Comparison of ENCODE assay signal across 14 cellular contexts in genomic region chr9:120032639-120033038, GRCh38.
DNase-seq lines count a peak whose midpoint lies in the region; TF ChIP-seq lines count a peak whose summit lies in the region.
"Had no signal": no experiment of that assay in that cellular context is flagged by ENCODE, and none has a peak within 500 bp of the region (broad histone marks: within the 10 kb centered on the region; RNA-seq: fewer than 3 reads in every experiment).

No MANE protein-coding gene starts in this region.

- no peak overlapping the region for H3K9ac ChIP-seq in liver (ENCODE audit: low read depth in 1 of 2, low read length in 2 of 2)

- no peak for TF ChIP-seq RAD21 in liver (IDR thresholded peaks at IDR 0.05)

- POLR2A ChIA-PET in OCI-LY7 (lab: Charles Lee), result no interaction called here

- 93% methylated on average over 9 of the region's 9 CpGs for WGBS in liver

- no peaks in the 10 kb centered on the region for H3K36me3 ChIP-seq in OCI-LY7 (ENCODE audit: insufficient read depth, low read length)
- no peaks in the 10 kb centered on the region for H3K36me3 ChIP-seq in liver (ENCODE audit: control insufficient read depth in 4 of 4, insufficient read depth in 3 of 4, low read depth in 1 of 4, low read length in 3 of 4)
- H3K36me3 ChIP-seq: lower lobe of right lung, neutrophil, suprapubic skin had no signal

- no TSS peak for BruUV-seq in OCI-LY7 (replicated peaks; lab: Mats Ljungman, UMichigan)

- H3K4me3 ChIP-seq in OCI-LY7 (ENCODE audit: low read depth, low read length, poor library complexity, severe bottlenecking), result no peak overlapping the region
- no peak overlapping the region for H3K4me3 ChIP-seq in liver (ENCODE audit: low read depth in 1 of 3, low read length in 3 of 3)
- H3K4me3 ChIP-seq: lower lobe of right lung, suprapubic skin had no signal

- CTCF ChIA-PET in OCI-LY7 (lab: Charles Lee; ENCODE audit: unreplicated experiment), result no interaction called here

- H3K9me3 ChIP-seq in OCI-LY7 (ENCODE audit: low read length) (no peaks in the 10 kb centered on the region), liver (ENCODE audit: control insufficient read depth in 4 of 4, low read length in 3 of 4) (no peaks in the 10 kb centered on the region)
- H3K9me3 ChIP-seq: lower lobe of right lung, neutrophil, suprapubic skin had no signal

- no peaks in the 10 kb centered on the region for H3K79me2 ChIP-seq in OCI-LY7 (ENCODE audit: insufficient read depth, low read depth, low read length)

- H4K20me1 ChIP-seq in OCI-LY7 (ENCODE audit: insufficient read depth, low read length), result no peaks in the 10 kb centered on the region

- H2AFZ ChIP-seq in OCI-LY7 (ENCODE audit: low read length), result no peak overlapping the region

- intact Hi-C loops in OCI-LY7 (cut with micrococcal nuclease; ENCODE audit: unreplicated experiment), result no loop called here

- H3K27me3 ChIP-seq in liver (ENCODE audit: control insufficient read depth in 4 of 4, insufficient read depth in 4 of 4, low read length in 3 of 4), result peaks cover 0 to 3% (median 0%) of the 10 kb centered on the region in 4 donors
- H3K27me3 ChIP-seq: neutrophil, suprapubic skin had no signal

- no peak overlapping the region for H3K4me2 ChIP-seq in OCI-LY7 (ENCODE audit: low read length)

- H3K27ac ChIP-seq in C4-2B, result no peak overlapping the region
- no peak overlapping the region for H3K27ac ChIP-seq in OCI-LY7 (ENCODE audit: low read depth, low read length, poor library complexity, severe bottlenecking)
- no peak overlapping the region for H3K27ac ChIP-seq in liver (ENCODE audit: low read depth in 1 of 2, low read length in 2 of 2)
- H3K27ac ChIP-seq: lower lobe of right lung, neutrophil, suprapubic skin had no signal

- H3K4me1 ChIP-seq in OCI-LY7 (ENCODE audit: insufficient read depth, low read length, poor library complexity, severe bottlenecking) (no peaks in the 10 kb centered on the region), liver (ENCODE audit: control insufficient read depth in 4 of 4, insufficient read depth in 4 of 4, low read length in 3 of 4) (no peaks in the 10 kb centered on the region)
- H3K4me1 ChIP-seq: lower lobe of right lung, suprapubic skin had no signal

- no peak for DNase-seq in OCI-LY7 (ENCODE audit: low spot score)
- DNase-seq in SIG-M5 treated with dmso at 0.1 percent for 504 hours (lab: John Stamatoyannopoulos, UW; ENCODE audit: unreplicated experiment), result no peak
- no peak for DNase-seq in NCI-H774 (lab: John Stamatoyannopoulos, UW)
- DNase-seq in NCI-H146 treated with DMSO at 0.1 percent for 48 hours (lab: John Stamatoyannopoulos, UW; ENCODE audit: unreplicated experiment), result no peak
- DNase-seq: activated naive CD8-positive, alpha-beta T cell treated with anti-CD3 and anti-CD28 coated beads, Interleukin-2, amount 10 ng/mL, durations not matched to agents 7 days and 5 days; lower lobe of right lung; NCI-H2171 treated with DMSO at 0.1 percent for 48 hours; small intestine; T-helper 9 cell had no signal

- no peaks in the 10 kb centered on the region for H3K9me2 ChIP-seq in OCI-LY7 (ENCODE audit: insufficient read depth, low read length)

- TF ChIP-seq CTCF in C4-2B (conservative IDR thresholded peaks at IDR 0.05) (peak; percentile 55), GM12873 (IDR thresholded peaks at IDR 0.05; ENCODE audit: insufficient read depth, low read depth, low read length, missing control alignments) (peak; percentile 34), OCI-LY7 (conservative IDR thresholded peaks at IDR 0.05; ENCODE audit: low read length) (peak; percentile 56), liver (IDR thresholded peaks at IDR 0.05; ENCODE audit: low read depth, low read length, missing input control) (peak; percentile 3)

TF ChIP-seq in liver, 16 proteins besides CTCF, POLR2A, EP300 and RAD21:
- no peak for TF ChIP-seq YY1 (IDR thresholded peaks at IDR 0.05)
- no peak for TF ChIP-seq MAX (IDR thresholded peaks at IDR 0.05)
- TF ChIP-seq, protein P1, sequence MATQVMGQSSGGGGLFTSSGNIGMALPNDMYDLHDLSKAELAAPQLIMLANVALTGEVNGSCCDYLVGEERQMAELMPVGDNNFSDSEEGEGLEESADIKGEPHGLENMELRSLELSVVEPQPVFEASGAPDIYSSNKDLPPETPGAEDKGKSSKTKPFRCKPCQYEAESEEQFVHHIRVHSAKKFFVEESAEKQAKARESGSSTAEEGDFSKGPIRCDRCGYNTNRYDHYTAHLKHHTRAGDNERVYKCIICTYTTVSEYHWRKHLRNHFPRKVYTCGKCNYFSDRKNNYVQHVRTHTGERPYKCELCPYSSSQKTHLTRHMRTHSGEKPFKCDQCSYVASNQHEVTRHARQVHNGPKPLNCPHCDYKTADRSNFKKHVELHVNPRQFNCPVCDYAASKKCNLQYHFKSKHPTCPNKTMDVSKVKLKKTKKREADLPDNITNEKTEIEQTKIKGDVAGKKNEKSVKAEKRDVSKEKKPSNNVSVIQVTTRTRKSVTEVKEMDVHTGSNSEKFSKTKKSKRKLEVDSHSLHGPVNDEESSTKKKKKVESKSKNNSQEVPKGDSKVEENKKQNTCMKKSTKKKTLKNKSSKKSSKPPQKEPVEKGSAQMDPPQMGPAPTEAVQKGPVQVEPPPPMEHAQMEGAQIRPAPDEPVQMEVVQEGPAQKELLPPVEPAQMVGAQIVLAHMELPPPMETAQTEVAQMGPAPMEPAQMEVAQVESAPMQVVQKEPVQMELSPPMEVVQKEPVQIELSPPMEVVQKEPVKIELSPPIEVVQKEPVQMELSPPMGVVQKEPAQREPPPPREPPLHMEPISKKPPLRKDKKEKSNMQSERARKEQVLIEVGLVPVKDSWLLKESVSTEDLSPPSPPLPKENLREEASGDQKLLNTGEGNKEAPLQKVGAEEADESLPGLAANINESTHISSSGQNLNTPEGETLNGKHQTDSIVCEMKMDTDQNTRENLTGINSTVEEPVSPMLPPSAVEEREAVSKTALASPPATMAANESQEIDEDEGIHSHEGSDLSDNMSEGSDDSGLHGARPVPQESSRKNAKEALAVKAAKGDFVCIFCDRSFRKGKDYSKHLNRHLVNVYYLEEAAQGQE (IDR thresholded peaks at IDR 0.05), result no peak
- TF ChIP-seq FOXA2 (IDR thresholded peaks at IDR 0.05), result no peak
- no peak for TF ChIP-seq NR2F2 (IDR thresholded peaks at IDR 0.05)
- TF ChIP-seq HNF4A (conservative IDR thresholded peaks at IDR 0.05), result no peak
- TF ChIP-seq ATF3 (IDR thresholded peaks at IDR 0.05), result no peak
- TF ChIP-seq TAF1 (conservative IDR thresholded peaks at IDR 0.05), result no peak
- no peak for TF ChIP-seq HNF4G (IDR thresholded peaks at IDR 0.05)
- no peak for TF ChIP-seq RXRA (IDR thresholded peaks at IDR 0.05)
- no peak for TF ChIP-seq GABPA (IDR thresholded peaks at IDR 0.05 in 1 of 2, conservative IDR thresholded peaks at IDR 0.05 in 1 of 2)
- no peak for TF ChIP-seq JUND (IDR thresholded peaks at IDR 0.05)
- TF ChIP-seq, protein P2, sequence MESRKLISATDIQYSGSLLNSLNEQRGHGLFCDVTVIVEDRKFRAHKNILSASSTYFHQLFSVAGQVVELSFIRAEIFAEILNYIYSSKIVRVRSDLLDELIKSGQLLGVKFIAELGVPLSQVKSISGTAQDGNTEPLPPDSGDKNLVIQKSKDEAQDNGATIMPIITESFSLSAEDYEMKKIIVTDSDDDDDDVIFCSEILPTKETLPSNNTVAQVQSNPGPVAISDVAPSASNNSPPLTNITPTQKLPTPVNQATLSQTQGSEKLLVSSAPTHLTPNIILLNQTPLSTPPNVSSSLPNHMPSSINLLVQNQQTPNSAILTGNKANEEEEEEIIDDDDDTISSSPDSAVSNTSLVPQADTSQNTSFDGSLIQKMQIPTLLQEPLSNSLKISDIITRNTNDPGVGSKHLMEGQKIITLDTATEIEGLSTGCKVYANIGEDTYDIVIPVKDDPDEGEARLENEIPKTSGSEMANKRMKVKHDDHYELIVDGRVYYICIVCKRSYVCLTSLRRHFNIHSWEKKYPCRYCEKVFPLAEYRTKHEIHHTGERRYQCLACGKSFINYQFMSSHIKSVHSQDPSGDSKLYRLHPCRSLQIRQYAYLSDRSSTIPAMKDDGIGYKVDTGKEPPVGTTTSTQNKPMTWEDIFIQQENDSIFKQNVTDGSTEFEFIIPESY (IDR thresholded peaks at IDR 0.05), result no peak

Comparison
In these comparisons a context has a peak if more than half of its experiments do, and no peak if none do; other contexts are left out.
1. CTCF ChIP-seq: peak in every context shown above with its lines; median percentile 56 in OCI-LY7; 55 in C4-2B; 34 in GM12873; 3 in liver.